Comparison of ENCODE assay signal across 32 cellular contexts in genomic region chr6:129678463-129678862, GRCh38. TPM values are rescaled to one million over a fixed set of nuclear protein-coding genes. Genes with fewer than 3 reads are reported as not detected.
A peak's percentile ranks its signal among the peaks of the same experiment; 100 is the strongest.
DNase-seq lines count a peak whose midpoint lies in the region; ATAC-seq, FAIRE-seq and TF ChIP-seq lines count a peak whose summit lies in the region.
"Had no signal": no experiment of that assay in that cellular context is flagged by ENCODE, and none has a peak within 500 bp of the region (broad histone marks: within the 10 kb centered on the region; RNA-seq: fewer than 3 reads in every experiment).

No MANE protein-coding gene starts in this region.

- H3K4me1 Mint-ChIP-seq in effector memory CD8-positive, alpha-beta T cell (ENCODE audit: low read depth in 2 of 2) = peaks cover 19 to 26% of the 10 kb centered on the region in 2 donors
- peaks cover 45% of the 10 kb centered on the region for H3K4me1 Mint-ChIP-seq in progenitor cell of endocrine pancreas (ENCODE audit: low read depth)
- peaks cover 40% of the 10 kb centered on the region for H3K4me1 Mint-ChIP-seq in activated CD4-positive, alpha-beta T cell treated with anti-CD3 and anti-CD28 coated beads, Interleukin-2, amount 10 ng/mL, durations not matched to agents 24 days and 14 days
- H3K4me1 Mint-ChIP-seq in naive thymus-derived CD8-positive, alpha-beta T cell = peaks cover 0 to 13% (median 6%) of the 10 kb centered on the region in 4 donors

- CTCF ChIA-PET in A549 (lab: Yijun Ruan, JAX) = interaction anchor here (0.7 kb wide), 1 partner anchor 15 kb away, joined by 3 read pairs; no protein-coding TSS in a partner anchor

- WGBS in A549 (ENCODE audit: missing lambda C conversion rate) = 12% methylated on average over 1 of the region's 1 CpG

- peak overlapping the region; percentile 58 for H3K4me2 ChIP-seq in A549

- no peak for TF ChIP-seq POLR2A in A549 (IDR thresholded peaks at IDR 0.05; ENCODE audit: low read length)

- no peak for FAIRE-seq in A549 (lab: Jason Lieb, UNC)
- FAIRE-seq: kidney had no signal

- TF ChIP-seq EP300 in A549 (IDR thresholded peaks at IDR 0.05) = no peak

- no peaks in the 10 kb centered on the region for H3K36me3 Mint-ChIP-seq in effector memory CD8-positive, alpha-beta T cell (ENCODE audit: insufficient read depth)
- peaks cover 2% of the 10 kb centered on the region for H3K36me3 Mint-ChIP-seq in progenitor cell of endocrine pancreas (ENCODE audit: insufficient read depth)
- H3K36me3 Mint-ChIP-seq in activated CD4-positive, alpha-beta T cell treated with anti-CD3 and anti-CD28 coated beads, Interleukin-2, amount 10 ng/mL, durations not matched to agents 24 days and 14 days (ENCODE audit: low read depth) = peaks cover 8% of the 10 kb centered on the region
- H3K36me3 Mint-ChIP-seq in naive thymus-derived CD8-positive, alpha-beta T cell = no peaks in the 10 kb centered on the region
- H3K36me3 Mint-ChIP-seq: activated naive CD8-positive, alpha-beta T cell had no signal

- H3K4me1 ChIP-seq in A549 = peaks cover 58% of the 10 kb centered on the region

- no peaks in the 10 kb centered on the region for H3K9me3 Mint-ChIP-seq in effector memory CD8-positive, alpha-beta T cell
- H3K9me3 Mint-ChIP-seq in progenitor cell of endocrine pancreas (ENCODE audit: low read depth) = peaks cover 9% of the 10 kb centered on the region
- peaks cover 3% of the 10 kb centered on the region for H3K9me3 Mint-ChIP-seq in activated CD4-positive, alpha-beta T cell treated with anti-CD3 and anti-CD28 coated beads, Interleukin-2, amount 10 ng/mL, durations not matched to agents 24 days and 14 days
- no peaks in the 10 kb centered on the region for H3K9me3 Mint-ChIP-seq in naive thymus-derived CD8-positive, alpha-beta T cell
- H3K9me3 Mint-ChIP-seq: activated B cell treated with CpG ODN at 0.5 μM for 24 hours; central memory CD8-positive, alpha-beta T cell; nephron had no signal

- no peak overlapping the region for H3K4me3 ChIP-seq in A549
- H3K4me3 ChIP-seq: mucosa of descending colon, Peyer's patch, right lobe of liver, SJSA1 had no signal

- peak overlapping the region in 1 of 2 donors; percentile 81 for H3K27ac Mint-ChIP-seq in effector memory CD8-positive, alpha-beta T cell
- H3K27ac Mint-ChIP-seq in progenitor cell of endocrine pancreas = no peak overlapping the region
- H3K27ac Mint-ChIP-seq in activated CD4-positive, alpha-beta T cell treated with anti-CD3 and anti-CD28 coated beads, Interleukin-2, amount 10 ng/mL, durations not matched to agents 24 days and 14 days = no peak overlapping the region
- no peak overlapping the region for H3K27ac Mint-ChIP-seq in naive thymus-derived CD8-positive, alpha-beta T cell
- H3K27ac Mint-ChIP-seq: activated B cell treated with CpG ODN at 0.5 μM for 24 hours; activated naive CD8-positive, alpha-beta T cell had no signal

- intact Hi-C loops in activated CD4-positive, alpha-beta T cell treated with anti-CD3 and anti-CD28 coated beads, Interleukin-2, amount 10 ng/mL, durations not matched to agents 24 days and 14 days (cut with micrococcal nuclease) = loop anchor here (10.0 kb wide), 2 partner anchors 54 to 456 kb away; no protein-coding TSS in a partner anchor

- no peak overlapping the region for H3K4me3 Mint-ChIP-seq in effector memory CD8-positive, alpha-beta T cell
- H3K4me3 Mint-ChIP-seq in progenitor cell of endocrine pancreas (ENCODE audit: low read depth) = no peak overlapping the region
- H3K4me3 Mint-ChIP-seq in activated CD4-positive, alpha-beta T cell treated with anti-CD3 and anti-CD28 coated beads, Interleukin-2, amount 10 ng/mL, durations not matched to agents 24 days and 14 days = no peak overlapping the region
- H3K4me3 Mint-ChIP-seq in naive thymus-derived CD8-positive, alpha-beta T cell = no peak overlapping the region
- H3K4me3 Mint-ChIP-seq: activated B cell treated with CpG ODN at 0.5 μM for 24 hours; activated naive CD8-positive, alpha-beta T cell; central memory CD8-positive, alpha-beta T cell; nephron had no signal

- TF ChIP-seq CTCF in A549 (IDR thresholded peaks at IDR 0.05) (no peak), progenitor cell of endocrine pancreas (IDR thresholded peaks at IDR 0.05; ENCODE audit: unreplicated experiment) (no peak)

- DNase-seq in A549 (ENCODE audit: low read depth in 1 of 2, low spot score in 1 of 2) = no peak
- peak; percentile 30 for DNase-seq in LHCN-M2 (ENCODE audit: low read depth)
- no peak for DNase-seq in effector memory CD8-positive, alpha-beta T cell
- peak; percentile 35 to 50 for DNase-seq in lung microvascular endothelial cell (ENCODE audit: low read depth in 2 of 2)
- DNase-seq in progenitor cell of endocrine pancreas (ENCODE audit: low spot score, unreplicated experiment) = no peak
- no peak for DNase-seq in activated CD4-positive, alpha-beta T cell treated with anti-CD3 and anti-CD28 coated beads, Interleukin-2, amount 10 ng/mL, durations not matched to agents 24 days and 14 days
- no peak for DNase-seq in naive thymus-derived CD8-positive, alpha-beta T cell
- DNase-seq: ACHN; activated B cell treated with CpG ODN at 0.5 μM for 24 hours; activated effector memory CD4-positive, alpha-beta T cell treated with Interleukin-2 at 50 U/mL for 16 hours; aorta; BE2C; dermis blood vessel endothelial cell; DMS79 treated with DMSO at 0.1 percent for 48 hours; kidney; mucosa of descending colon; NCI-H1048; NCI-H187; NCI-H2171; NCI-H524 treated with DMSO at 0.1 percent for 48 hours; Peyer's patch; posterior cingulate gyrus; right lobe of liver; stimulated activated CD4-positive, alpha-beta T cell treated with anti-CD3 and anti-CD28 coated beads, Interleukin-12 subunit alpha, Interleukin-12 subunit beta, amount 100 ng/mL, for 4 hours; stimulated activated CD4-positive, alpha-beta T cell treated with anti-CD3 and anti-CD28 coated beads, Interleukin-4, amount 100 ng/mL, for 1 hour; T-helper 1 cell had no signal

- TF ChIP-seq RAD21 in A549 (conservative IDR thresholded peaks at IDR 0.05 in 1 of 2, IDR thresholded peaks at IDR 0.05 in 1 of 2) = no peak

- POLR2A ChIA-PET in A549 (lab: Yijun Ruan, JAX) = no interaction called here
- POLR2A ChIA-PET in naive thymus-derived CD8-positive, alpha-beta T cell (lab: Charles Lee) = no interaction called here

- H3K9me3 ChIP-seq in A549 = no peaks in the 10 kb centered on the region
- H3K9me3 ChIP-seq: BE2C, mucosa of descending colon, Peyer's patch, right lobe of liver, SJSA1 had no signal

- peak overlapping the region; percentile 59 to 61; a peak in 4 of 6 replicates for H3K27ac ChIP-seq in A549
- H3K27ac ChIP-seq: HL-60, right lobe of liver had no signal

- ATAC-seq in A549 (no peak), GM18511 (IDR thresholded peaks at IDR 0.05; ENCODE audit: unreplicated experiment) (no peak)
- peak; percentile 27 for ATAC-seq in effector memory CD8-positive, alpha-beta T cell (replicated peaks)
- no peak for ATAC-seq in naive thymus-derived CD8-positive, alpha-beta T cell
- ATAC-seq: mucosa of descending colon had no signal

- H3K27me3 Mint-ChIP-seq in effector memory CD8-positive, alpha-beta T cell = no peaks in the 10 kb centered on the region
- H3K27me3 Mint-ChIP-seq in progenitor cell of endocrine pancreas = no peaks in the 10 kb centered on the region
- no peaks in the 10 kb centered on the region for H3K27me3 Mint-ChIP-seq in activated CD4-positive, alpha-beta T cell treated with anti-CD3 and anti-CD28 coated beads, Interleukin-2, amount 10 ng/mL, durations not matched to agents 24 days and 14 days
- no peaks in the 10 kb centered on the region for H3K27me3 Mint-ChIP-seq in naive thymus-derived CD8-positive, alpha-beta T cell
- H3K27me3 Mint-ChIP-seq: activated B cell treated with CpG ODN at 0.5 μM for 24 hours; activated naive CD8-positive, alpha-beta T cell; central memory CD8-positive, alpha-beta T cell had no signal

TF ChIP-seq in A549, 52 proteins besides CTCF, POLR2A, EP300 and RAD21 (continues in another document):
- TF ChIP-seq RNF2 (IDR thresholded peaks at IDR 0.05; ENCODE audit: borderline replicate concordance, low read depth) = no peak
- no peak for TF ChIP-seq TP53 (CRISPR knock-in tag; IDR thresholded peaks at IDR 0.05)
- no peak for TF ChIP-seq NPAS2 (CRISPR knock-in tag; IDR thresholded peaks at IDR 0.05; ENCODE audit: borderline replicate concordance)
- TF ChIP-seq REST (IDR thresholded peaks at IDR 0.05) = no peak

RNA-seq across cellular contexts. Expression of gene ARHGAP18, which starts 31.5 kb away (rescaled TPM):
- polyA plus RNA-seq in A549 (2011; rRNA removed) (13.3 and 16.7 TPM in 2 replicates), A549 (2017; fragmentation: RNase III; extraction: RNeasy Plus Mini Kit Qiagen cat#74134 plus additional on column Dnase treatment) (8.1 to 13.4 TPM (median 11.2 TPM) in 3 replicates)
- polyA plus RNA-seq in A549 (2012; cell fraction: cytosol; rRNA removed) = 1.4 TPM in 2 replicates
- polyA plus RNA-seq in A549 (2012; cell fraction: nucleus; rRNA removed) = 0.55 and 0.75 TPM in 2 replicates
- 13.5 and 13.7 TPM in 2 replicates for polyA minus RNA-seq in A549 (2011; rRNA and poly(A)+ RNA removed)
- total RNA-seq in LHCN-M2 (2014; rRNA removed) (96.8 and 101 TPM in 2 replicates), lung microvascular endothelial cell (27.6 and 54.7 TPM in 2 replicates), progenitor cell of endocrine pancreas (24.9 and 26.9 TPM in 2 replicates)
- polyA plus RNA-seq in LHCN-M2 (2012) = 18.1 TPM
- total RNA-seq in activated CD4-positive, alpha-beta T cell treated with anti-CD3 and anti-CD28 coated beads, Interleukin-2, amount 10 ng/mL, durations not matched to agents 24 days and 14 days = 3.2 and 3.8 TPM in 2 replicates
- total RNA-seq in naive thymus-derived CD8-positive, alpha-beta T cell = 1 to 10 TPM; 1.4 to 2.3 TPM
- 1 to 10 TPM in 1 of 3 donors, under 1 TPM in 2; 0.64 to 2.4 (median 0.73) TPM for polyA plus RNA-seq in naive thymus-derived CD8-positive, alpha-beta T cell

Comparison
In these comparisons a context has a peak if more than half of its experiments do, and no peak if none do; other contexts are left out.
1. DNase-seq: peak in LHCN-M2 (single experiment) and lung microvascular endothelial cell (2 of 2); none in A549 (0 of 2), effector memory CD8-positive, alpha-beta T cell (0 of 3), progenitor cell of endocrine pancreas (single experiment), activated CD4-positive, alpha-beta T cell treated with anti-CD3 and anti-CD28 coated beads, Interleukin-2, amount 10 ng/mL, durations not matched to agents 24 days and 14 days (single experiment) and naive thymus-derived CD8-positive, alpha-beta T cell (0 of 10).